ENCODE assay signal across 1 cellular context in the genomic region with DNA sequence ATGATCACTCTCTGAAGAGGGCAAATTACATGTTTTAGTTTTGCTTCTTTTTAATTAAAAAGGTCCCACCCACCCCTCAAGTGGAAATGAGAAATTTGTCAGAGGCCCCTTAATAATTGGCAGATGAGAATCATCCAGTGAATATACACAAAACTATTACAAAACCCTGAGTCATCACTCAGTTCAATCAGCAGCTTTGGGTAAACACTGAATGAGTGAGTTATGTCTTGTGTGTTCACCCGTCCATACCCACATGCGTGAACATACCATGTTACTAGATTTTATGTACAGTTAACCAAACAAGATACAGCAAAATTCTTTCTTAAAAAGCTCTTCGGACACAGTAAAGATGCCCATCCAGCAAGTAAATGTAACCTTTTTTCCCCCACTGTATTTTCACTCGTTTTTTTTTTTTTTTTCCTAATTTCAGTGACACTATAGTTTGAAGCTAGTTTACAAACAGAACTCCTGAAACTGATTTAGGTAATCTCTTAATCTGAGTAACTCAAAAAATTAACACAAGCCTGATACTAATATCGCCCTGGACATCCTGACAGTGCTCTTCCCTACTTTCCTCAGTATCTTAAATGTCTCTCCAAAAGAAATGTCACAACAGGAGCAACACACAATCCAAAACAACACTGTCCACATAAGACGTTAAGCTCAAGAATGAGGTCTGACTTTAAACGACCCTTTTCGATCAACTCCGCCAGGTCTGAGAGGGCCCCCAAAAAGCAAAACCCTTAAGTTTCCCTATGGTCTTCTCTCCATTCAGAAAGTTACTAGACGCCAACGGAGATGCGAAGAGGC.
A peak's percentile ranks its signal among the peaks of the same experiment; 100 is the strongest.
TF ChIP-seq lines count a peak whose summit lies in the region.

No MANE protein-coding gene starts in this region.

TF ChIP-seq in K562, 482 proteins besides CTCF, POLR2A, EP300 and RAD21 (continued from another document):
- TF ChIP-seq, protein P1, sequence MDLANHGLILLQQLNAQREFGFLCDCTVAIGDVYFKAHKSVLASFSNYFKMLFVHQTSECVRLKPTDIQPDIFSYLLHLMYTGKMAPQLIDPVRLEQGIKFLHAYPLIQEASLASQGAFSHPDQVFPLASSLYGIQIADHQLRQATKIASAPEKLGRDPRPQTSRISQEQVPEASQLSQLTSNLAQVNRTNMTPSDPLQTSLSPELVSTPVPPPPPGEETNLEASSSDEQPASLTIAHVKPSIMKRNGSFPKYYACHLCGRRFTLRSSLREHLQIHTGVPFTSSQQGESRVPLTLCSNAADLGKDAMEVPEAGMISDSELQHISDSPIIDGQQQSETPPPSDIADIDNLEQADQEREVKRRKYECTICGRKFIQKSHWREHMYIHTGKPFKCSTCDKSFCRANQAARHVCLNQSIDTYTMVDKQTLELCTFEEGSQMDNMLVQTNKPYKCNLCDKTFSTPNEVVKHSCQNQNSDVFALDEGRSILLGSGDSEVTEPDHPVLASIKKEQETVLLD (IDR thresholded peaks at IDR 0.05) = no peak
- TF ChIP-seq RCOR1 (IDR thresholded peaks at IDR 0.05; ENCODE audit: borderline replicate concordance in 1 of 2, low read depth in 2 of 2, low read length in 2 of 2) (peak in 1 of 2 experiments; percentile 62; a peak in 1 of 4 replicates), ZNF133 (CRISPR knock-in tag; IDR thresholded peaks at IDR 0.05) (no peak), JUNB (CRISPR knock-in tag; conservative IDR thresholded peaks at IDR 0.05) (no peak), RFX7 (CRISPR knock-in tag; IDR thresholded peaks at IDR 0.05) (no peak), GATAD2B (IDR thresholded peaks at IDR 0.05; ENCODE audit: borderline replicate concordance) (peak; percentile 52; the same call in 1 of the 2 replicates), ZBED1 (IDR thresholded peaks at IDR 0.05) (no peak), ZNF140 (CRISPR knock-in tag; IDR thresholded peaks at IDR 0.05) (no peak), ZNF764 (CRISPR knock-in tag; IDR thresholded peaks at IDR 0.05; ENCODE audit: low read depth) (no peak), RNF2 (IDR thresholded peaks at IDR 0.05) (no peak), ZEB2 (IDR thresholded peaks at IDR 0.05) (no peak), EGR1 (conservative IDR thresholded peaks at IDR 0.05) (no peak), PPARD (CRISPR knock-in tag; IDR thresholded peaks at IDR 0.05) (no peak), ZFP30 (CRISPR knock-in tag; IDR thresholded peaks at IDR 0.05; ENCODE audit: borderline replicate concordance) (no peak), ZZZ3 (IDR thresholded peaks at IDR 0.05) (no peak), PHF21A (IDR thresholded peaks at IDR 0.05; ENCODE audit: borderline replicate concordance, low read depth) (no peak)
- TF ChIP-seq, protein P2, sequence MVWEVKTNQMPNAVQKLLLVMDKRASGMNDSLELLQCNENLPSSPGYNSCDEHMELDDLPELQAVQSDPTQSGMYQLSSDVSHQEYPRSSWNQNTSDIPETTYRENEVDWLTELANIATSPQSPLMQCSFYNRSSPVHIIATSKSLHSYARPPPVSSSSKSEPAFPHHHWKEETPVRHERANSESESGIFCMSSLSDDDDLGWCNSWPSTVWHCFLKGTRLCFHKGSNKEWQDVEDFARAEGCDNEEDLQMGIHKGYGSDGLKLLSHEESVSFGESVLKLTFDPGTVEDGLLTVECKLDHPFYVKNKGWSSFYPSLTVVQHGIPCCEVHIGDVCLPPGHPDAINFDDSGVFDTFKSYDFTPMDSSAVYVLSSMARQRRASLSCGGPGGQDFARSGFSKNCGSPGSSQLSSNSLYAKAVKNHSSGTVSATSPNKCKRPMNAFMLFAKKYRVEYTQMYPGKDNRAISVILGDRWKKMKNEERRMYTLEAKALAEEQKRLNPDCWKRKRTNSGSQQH (CRISPR knock-in tag; IDR thresholded peaks at IDR 0.05) = no peak
- TF ChIP-seq, protein P3, sequence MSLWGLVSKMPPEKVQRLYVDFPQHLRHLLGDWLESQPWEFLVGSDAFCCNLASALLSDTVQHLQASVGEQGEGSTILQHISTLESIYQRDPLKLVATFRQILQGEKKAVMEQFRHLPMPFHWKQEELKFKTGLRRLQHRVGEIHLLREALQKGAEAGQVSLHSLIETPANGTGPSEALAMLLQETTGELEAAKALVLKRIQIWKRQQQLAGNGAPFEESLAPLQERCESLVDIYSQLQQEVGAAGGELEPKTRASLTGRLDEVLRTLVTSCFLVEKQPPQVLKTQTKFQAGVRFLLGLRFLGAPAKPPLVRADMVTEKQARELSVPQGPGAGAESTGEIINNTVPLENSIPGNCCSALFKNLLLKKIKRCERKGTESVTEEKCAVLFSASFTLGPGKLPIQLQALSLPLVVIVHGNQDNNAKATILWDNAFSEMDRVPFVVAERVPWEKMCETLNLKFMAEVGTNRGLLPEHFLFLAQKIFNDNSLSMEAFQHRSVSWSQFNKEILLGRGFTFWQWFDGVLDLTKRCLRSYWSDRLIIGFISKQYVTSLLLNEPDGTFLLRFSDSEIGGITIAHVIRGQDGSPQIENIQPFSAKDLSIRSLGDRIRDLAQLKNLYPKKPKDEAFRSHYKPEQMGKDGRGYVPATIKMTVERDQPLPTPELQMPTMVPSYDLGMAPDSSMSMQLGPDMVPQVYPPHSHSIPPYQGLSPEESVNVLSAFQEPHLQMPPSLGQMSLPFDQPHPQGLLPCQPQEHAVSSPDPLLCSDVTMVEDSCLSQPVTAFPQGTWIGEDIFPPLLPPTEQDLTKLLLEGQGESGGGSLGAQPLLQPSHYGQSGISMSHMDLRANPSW (CRISPR knock-in tag; IDR thresholded peaks at IDR 0.05) = no peak
- TF ChIP-seq, protein P4, sequence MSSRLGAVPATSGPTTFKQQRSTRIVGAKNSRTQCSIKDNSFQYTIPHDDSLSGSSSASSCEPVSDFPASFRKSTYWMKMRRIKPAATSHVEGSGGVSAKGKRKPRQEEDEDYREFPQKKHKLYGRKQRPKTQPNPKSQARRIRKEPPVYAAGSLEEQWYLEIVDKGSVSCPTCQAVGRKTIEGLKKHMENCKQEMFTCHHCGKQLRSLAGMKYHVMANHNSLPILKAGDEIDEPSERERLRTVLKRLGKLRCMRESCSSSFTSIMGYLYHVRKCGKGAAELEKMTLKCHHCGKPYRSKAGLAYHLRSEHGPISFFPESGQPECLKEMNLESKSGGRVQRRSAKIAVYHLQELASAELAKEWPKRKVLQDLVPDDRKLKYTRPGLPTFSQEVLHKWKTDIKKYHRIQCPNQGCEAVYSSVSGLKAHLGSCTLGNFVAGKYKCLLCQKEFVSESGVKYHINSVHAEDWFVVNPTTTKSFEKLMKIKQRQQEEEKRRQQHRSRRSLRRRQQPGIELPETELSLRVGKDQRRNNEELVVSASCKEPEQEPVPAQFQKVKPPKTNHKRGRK (tag; IDR thresholded peaks at IDR 0.05) = no peak
- TF ChIP-seq, protein P5, sequence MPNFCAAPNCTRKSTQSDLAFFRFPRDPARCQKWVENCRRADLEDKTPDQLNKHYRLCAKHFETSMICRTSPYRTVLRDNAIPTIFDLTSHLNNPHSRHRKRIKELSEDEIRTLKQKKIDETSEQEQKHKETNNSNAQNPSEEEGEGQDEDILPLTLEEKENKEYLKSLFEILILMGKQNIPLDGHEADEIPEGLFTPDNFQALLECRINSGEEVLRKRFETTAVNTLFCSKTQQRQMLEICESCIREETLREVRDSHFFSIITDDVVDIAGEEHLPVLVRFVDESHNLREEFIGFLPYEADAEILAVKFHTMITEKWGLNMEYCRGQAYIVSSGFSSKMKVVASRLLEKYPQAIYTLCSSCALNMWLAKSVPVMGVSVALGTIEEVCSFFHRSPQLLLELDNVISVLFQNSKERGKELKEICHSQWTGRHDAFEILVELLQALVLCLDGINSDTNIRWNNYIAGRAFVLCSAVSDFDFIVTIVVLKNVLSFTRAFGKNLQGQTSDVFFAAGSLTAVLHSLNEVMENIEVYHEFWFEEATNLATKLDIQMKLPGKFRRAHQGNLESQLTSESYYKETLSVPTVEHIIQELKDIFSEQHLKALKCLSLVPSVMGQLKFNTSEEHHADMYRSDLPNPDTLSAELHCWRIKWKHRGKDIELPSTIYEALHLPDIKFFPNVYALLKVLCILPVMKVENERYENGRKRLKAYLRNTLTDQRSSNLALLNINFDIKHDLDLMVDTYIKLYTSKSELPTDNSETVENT (CRISPR knock-in tag; IDR thresholded peaks at IDR 0.05) = no peak
- TF ChIP-seq, protein P6, sequence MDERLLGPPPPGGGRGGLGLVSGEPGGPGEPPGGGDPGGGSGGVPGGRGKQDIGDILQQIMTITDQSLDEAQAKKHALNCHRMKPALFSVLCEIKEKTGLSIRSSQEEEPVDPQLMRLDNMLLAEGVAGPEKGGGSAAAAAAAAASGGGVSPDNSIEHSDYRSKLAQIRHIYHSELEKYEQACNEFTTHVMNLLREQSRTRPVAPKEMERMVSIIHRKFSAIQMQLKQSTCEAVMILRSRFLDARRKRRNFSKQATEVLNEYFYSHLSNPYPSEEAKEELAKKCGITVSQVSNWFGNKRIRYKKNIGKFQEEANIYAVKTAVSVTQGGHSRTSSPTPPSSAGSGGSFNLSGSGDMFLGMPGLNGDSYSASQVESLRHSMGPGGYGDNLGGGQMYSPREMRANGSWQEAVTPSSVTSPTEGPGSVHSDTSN (CRISPR knock-in tag; IDR thresholded peaks at IDR 0.05; ENCODE audit: low read depth) = no peak
- TF ChIP-seq, protein P6 (tag; conservative IDR thresholded peaks at IDR 0.05; ENCODE audit: low read depth) = peak; percentile 95
- TF ChIP-seq, protein P7, sequence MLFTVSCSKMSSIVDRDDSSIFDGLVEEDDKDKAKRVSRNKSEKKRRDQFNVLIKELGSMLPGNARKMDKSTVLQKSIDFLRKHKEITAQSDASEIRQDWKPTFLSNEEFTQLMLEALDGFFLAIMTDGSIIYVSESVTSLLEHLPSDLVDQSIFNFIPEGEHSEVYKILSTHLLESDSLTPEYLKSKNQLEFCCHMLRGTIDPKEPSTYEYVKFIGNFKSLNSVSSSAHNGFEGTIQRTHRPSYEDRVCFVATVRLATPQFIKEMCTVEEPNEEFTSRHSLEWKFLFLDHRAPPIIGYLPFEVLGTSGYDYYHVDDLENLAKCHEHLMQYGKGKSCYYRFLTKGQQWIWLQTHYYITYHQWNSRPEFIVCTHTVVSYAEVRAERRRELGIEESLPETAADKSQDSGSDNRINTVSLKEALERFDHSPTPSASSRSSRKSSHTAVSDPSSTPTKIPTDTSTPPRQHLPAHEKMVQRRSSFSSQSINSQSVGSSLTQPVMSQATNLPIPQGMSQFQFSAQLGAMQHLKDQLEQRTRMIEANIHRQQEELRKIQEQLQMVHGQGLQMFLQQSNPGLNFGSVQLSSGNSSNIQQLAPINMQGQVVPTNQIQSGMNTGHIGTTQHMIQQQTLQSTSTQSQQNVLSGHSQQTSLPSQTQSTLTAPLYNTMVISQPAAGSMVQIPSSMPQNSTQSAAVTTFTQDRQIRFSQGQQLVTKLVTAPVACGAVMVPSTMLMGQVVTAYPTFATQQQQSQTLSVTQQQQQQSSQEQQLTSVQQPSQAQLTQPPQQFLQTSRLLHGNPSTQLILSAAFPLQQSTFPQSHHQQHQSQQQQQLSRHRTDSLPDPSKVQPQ (CRISPR knock-in tag; IDR thresholded peaks at IDR 0.05; ENCODE audit: borderline replicate concordance) = no peak
- TF ChIP-seq, protein P8, sequence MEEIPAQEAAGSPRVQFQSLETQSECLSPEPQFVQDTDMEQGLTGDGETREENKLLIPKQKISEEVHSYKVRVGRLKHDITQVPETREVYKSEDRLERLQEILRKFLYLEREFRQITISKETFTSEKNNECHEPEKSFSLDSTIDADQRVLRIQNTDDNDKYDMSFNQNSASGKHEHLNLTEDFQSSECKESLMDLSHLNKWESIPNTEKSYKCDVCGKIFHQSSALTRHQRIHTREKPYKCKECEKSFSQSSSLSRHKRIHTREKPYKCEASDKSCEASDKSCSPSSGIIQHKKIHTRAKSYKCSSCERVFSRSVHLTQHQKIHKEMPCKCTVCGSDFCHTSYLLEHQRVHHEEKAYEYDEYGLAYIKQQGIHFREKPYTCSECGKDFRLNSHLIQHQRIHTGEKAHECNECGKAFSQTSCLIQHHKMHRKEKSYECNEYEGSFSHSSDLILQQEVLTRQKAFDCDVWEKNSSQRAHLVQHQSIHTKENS (CRISPR knock-in tag; IDR thresholded peaks at IDR 0.05) = no peak
- TF ChIP-seq, protein P9, sequence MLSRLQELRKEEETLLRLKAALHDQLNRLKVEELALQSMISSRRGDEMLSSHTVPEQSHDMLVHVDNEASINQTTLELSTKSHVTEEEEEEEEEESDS (CRISPR knock-in tag; IDR thresholded peaks at IDR 0.05) = no peak
- TF ChIP-seq, protein P10, sequence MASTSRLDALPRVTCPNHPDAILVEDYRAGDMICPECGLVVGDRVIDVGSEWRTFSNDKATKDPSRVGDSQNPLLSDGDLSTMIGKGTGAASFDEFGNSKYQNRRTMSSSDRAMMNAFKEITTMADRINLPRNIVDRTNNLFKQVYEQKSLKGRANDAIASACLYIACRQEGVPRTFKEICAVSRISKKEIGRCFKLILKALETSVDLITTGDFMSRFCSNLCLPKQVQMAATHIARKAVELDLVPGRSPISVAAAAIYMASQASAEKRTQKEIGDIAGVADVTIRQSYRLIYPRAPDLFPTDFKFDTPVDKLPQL (IDR thresholded peaks at IDR 0.05; ENCODE audit: extremely low read depth, insufficient read length) = no peak
